Comparison of ENCODE assay signal across 2 cellular contexts in the genomic region with DNA sequence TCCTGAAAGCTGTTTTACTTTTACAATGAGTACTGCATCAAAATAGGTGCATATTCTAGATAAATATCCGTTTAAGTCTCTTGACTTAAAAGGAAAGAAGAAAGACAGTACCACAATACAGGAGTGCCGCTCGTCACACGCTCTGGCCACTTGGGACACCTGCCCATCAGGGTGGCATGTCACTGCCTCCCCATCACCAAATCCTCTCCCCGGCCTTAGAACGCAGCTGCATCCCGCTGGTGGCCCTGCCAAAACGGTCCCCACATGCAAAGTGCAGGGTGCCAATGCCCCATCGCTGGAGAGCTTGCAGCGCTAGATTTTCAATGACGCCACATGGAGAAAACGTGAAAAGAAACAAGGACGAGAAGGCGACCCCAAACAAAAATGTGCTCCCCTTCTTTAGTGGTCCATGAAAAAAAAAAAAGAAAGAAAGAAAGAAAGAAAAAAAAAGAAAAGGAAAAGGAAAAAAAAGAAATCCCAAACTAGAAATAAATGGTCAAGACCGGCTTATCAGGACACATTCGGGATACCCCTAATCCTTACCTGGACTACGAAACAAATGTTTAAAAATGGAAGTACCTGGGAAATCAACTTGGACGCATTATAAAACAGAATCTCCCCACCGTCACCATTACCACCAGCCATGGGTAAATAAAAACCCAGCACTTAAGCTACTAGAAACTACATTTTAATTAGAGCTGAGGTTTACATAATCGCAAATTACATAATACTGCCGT.
TF ChIP-seq lines count a peak whose summit lies in the region.

No MANE protein-coding gene starts in this region.

TF ChIP-seq in SK-N-SH, 30 proteins besides CTCF, POLR2A, EP300 and RAD21:
- no peak for TF ChIP-seq FOXM1 (IDR thresholded peaks at IDR 0.05; ENCODE audit: low read depth)
- TF ChIP-seq RCOR1 (IDR thresholded peaks at IDR 0.05; ENCODE audit: low read length) = no peak
- peak; percentile 48; the same call in 1 of the 2 replicates for TF ChIP-seq MXI1 (IDR thresholded peaks at IDR 0.05; ENCODE audit: low read depth, low read length)
- TF ChIP-seq, protein P1, sequence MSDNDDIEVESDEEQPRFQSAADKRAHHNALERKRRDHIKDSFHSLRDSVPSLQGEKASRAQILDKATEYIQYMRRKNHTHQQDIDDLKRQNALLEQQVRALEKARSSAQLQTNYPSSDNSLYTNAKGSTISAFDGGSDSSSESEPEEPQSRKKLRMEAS (IDR thresholded peaks at IDR 0.05; ENCODE audit: low read depth) = 0 out of 2 replicates have a peak, but pooled peaks have one; percentile 32

TF ChIP-seq in GM12878, 131 proteins besides CTCF, POLR2A, EP300 and RAD21:
- TF ChIP-seq, protein P2, sequence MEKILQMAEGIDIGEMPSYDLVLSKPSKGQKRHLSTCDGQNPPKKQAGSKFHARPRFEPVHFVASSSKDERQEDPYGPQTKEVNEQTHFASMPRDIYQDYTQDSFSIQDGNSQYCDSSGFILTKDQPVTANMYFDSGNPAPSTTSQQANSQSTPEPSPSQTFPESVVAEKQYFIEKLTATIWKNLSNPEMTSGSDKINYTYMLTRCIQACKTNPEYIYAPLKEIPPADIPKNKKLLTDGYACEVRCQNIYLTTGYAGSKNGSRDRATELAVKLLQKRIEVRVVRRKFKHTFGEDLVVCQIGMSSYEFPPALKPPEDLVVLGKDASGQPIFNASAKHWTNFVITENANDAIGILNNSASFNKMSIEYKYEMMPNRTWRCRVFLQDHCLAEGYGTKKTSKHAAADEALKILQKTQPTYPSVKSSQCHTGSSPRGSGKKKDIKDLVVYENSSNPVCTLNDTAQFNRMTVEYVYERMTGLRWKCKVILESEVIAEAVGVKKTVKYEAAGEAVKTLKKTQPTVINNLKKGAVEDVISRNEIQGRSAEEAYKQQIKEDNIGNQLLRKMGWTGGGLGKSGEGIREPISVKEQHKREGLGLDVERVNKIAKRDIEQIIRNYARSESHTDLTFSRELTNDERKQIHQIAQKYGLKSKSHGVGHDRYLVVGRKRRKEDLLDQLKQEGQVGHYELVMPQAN (conservative IDR thresholded peaks at IDR 0.05) = 0 out of 2 replicates have a peak, but pooled peaks have one; percentile 27
- TF ChIP-seq KDM1A (IDR thresholded peaks at IDR 0.05; ENCODE audit: borderline replicate concordance) (no peak), MXI1 (IDR thresholded peaks at IDR 0.05; ENCODE audit: low read depth, low read length) (0 out of 2 replicates have a peak, but pooled peaks have one; percentile 16), FOS (IDR thresholded peaks at IDR 0.05; ENCODE audit: borderline replicate concordance, extremely low read depth, insufficient read length) (no peak), BRCA1 (IDR thresholded peaks at IDR 0.05; ENCODE audit: low read depth, low read length) (no peak), MTA3 (IDR thresholded peaks at IDR 0.05; ENCODE audit: borderline replicate concordance, low read length) (no peak), SUZ12 (IDR thresholded peaks at IDR 0.05; ENCODE audit: unreplicated experiment) (no peak), NR2C1 (IDR thresholded peaks at IDR 0.05) (no peak), EZH2 (IDR thresholded peaks at IDR 0.05; ENCODE audit: borderline replicate concordance, control insufficient read depth, low read depth, low read length) (no peak), ZBED1 (IDR thresholded peaks at IDR 0.05; ENCODE audit: borderline replicate concordance) (no peak), BCL11A (IDR thresholded peaks at IDR 0.05; ENCODE audit: low read depth, low read length) (no peak), ETV6 (conservative IDR thresholded peaks at IDR 0.05 in 1 of 2, IDR thresholded peaks at IDR 0.05 in 1 of 2; ENCODE audit: borderline replicate concordance in 1 of 2, low read depth in 1 of 2) (no peak), PAX5 (IDR thresholded peaks at IDR 0.05; ENCODE audit: borderline replicate concordance, low read depth, low read length) (no peak), NR2F1 (conservative IDR thresholded peaks at IDR 0.05) (no peak), GABPA (IDR thresholded peaks at IDR 0.05; ENCODE audit: low read depth) (no peak), ESRRA (IDR thresholded peaks at IDR 0.05; ENCODE audit: low read length) (no peak), RAD51 (IDR thresholded peaks at IDR 0.05) (peak; percentile 35; the same call in 1 of the 2 replicates), HCFC1 (IDR thresholded peaks at IDR 0.05; ENCODE audit: low read length) (no peak), POU2F2 (IDR thresholded peaks at IDR 0.05; ENCODE audit: borderline replicate concordance, low read depth, low read length) (no peak), PAX8 (IDR thresholded peaks at IDR 0.05) (no peak), CHD4 (IDR thresholded peaks at IDR 0.05) (no peak), CEBPB (IDR thresholded peaks at IDR 0.05; ENCODE audit: borderline replicate concordance in 1 of 2, low read depth in 2 of 2, low read length in 2 of 2) (no peak), FOXM1 (IDR thresholded peaks at IDR 0.05; ENCODE audit: low read depth, low read length) (no peak), TBL1XR1 (IDR thresholded peaks at IDR 0.05; ENCODE audit: low read depth, low read length) (no peak), TAF1 (IDR thresholded peaks at IDR 0.05; ENCODE audit: borderline replicate concordance, low read depth, low read length) (no peak)
- TF ChIP-seq, protein P3, sequence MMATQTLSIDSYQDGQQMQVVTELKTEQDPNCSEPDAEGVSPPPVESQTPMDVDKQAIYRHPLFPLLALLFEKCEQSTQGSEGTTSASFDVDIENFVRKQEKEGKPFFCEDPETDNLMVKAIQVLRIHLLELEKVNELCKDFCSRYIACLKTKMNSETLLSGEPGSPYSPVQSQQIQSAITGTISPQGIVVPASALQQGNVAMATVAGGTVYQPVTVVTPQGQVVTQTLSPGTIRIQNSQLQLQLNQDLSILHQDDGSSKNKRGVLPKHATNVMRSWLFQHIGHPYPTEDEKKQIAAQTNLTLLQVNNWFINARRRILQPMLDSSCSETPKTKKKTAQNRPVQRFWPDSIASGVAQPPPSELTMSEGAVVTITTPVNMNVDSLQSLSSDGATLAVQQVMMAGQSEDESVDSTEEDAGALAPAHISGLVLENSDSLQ (IDR thresholded peaks at IDR 0.05) = peak; percentile 67
- TF ChIP-seq, protein P4, sequence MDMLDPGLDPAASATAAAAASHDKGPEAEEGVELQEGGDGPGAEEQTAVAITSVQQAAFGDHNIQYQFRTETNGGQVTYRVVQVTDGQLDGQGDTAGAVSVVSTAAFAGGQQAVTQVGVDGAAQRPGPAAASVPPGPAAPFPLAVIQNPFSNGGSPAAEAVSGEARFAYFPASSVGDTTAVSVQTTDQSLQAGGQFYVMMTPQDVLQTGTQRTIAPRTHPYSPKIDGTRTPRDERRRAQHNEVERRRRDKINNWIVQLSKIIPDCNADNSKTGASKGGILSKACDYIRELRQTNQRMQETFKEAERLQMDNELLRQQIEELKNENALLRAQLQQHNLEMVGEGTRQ (IDR thresholded peaks at IDR 0.05; ENCODE audit: borderline replicate concordance, low read depth, low read length) = no peak
- TF ChIP-seq, protein P5, sequence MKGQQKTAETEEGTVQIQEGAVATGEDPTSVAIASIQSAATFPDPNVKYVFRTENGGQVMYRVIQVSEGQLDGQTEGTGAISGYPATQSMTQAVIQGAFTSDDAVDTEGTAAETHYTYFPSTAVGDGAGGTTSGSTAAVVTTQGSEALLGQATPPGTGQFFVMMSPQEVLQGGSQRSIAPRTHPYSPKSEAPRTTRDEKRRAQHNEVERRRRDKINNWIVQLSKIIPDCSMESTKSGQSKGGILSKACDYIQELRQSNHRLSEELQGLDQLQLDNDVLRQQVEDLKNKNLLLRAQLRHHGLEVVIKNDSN (IDR thresholded peaks at IDR 0.05; ENCODE audit: borderline replicate concordance, extremely low read length, insufficient read depth, low read depth, low read length) = peak; percentile 33
- TF ChIP-seq, protein P6, sequence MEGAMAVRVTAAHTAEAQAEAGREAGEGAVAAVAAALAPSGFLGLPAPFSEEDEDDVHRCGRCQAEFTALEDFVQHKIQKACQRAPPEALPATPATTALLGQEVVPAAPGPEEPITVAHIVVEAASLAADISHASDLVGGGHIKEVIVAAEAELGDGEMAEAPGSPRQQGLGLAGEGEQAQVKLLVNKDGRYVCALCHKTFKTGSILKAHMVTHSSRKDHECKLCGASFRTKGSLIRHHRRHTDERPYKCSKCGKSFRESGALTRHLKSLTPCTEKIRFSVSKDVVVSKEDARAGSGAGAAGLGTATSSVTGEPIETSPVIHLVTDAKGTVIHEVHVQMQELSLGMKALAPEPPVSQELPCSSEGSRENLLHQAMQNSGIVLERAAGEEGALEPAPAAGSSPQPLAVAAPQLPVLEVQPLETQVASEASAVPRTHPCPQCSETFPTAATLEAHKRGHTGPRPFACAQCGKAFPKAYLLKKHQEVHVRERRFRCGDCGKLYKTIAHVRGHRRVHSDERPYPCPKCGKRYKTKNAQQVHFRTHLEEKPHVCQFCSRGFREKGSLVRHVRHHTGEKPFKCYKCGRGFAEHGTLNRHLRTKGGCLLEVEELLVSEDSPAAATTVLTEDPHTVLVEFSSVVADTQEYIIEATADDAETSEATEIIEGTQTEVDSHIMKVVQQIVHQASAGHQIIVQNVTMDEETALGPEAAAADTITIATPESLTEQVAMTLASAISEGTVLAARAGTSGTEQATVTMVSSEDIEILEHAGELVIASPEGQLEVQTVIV (IDR thresholded peaks at IDR 0.05; ENCODE audit: borderline replicate concordance, partially characterized antibody) = no peak
